Comparison of ENCODE assay signal across 1 cellular context in the genomic region with DNA sequence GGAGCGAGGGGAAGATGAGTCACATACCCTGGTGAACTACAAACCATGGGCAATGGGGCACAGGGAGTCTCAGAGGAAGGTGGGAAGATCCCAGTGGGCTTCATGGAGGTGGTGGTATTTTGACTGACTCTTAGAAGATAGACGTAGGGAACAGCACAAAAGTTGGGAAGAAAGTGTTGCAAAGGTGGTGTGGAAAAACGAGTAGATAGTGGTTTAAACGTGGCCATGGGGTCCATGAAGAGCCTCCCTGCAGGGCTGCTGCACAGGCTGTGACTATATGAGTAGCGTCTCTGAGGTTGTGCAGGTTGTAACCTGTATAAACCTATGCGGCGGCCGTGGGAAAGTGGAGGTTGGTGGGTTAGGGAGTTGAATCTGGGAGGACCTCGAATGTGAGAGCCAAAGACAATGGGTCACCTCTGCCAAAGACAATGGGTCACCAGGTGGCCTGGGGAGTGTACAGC.
TF ChIP-seq lines count a peak whose summit lies in the region.

No MANE protein-coding gene starts in this region.

TF ChIP-seq in GM23338, 12 proteins besides CTCF, POLR2A, EP300 and RAD21:
- TF ChIP-seq POLR2AphosphoS5 (IDR thresholded peaks at IDR 0.05; ENCODE audit: low read depth), result no peak
- no peak for TF ChIP-seq CREB1 (CRISPR knock-in tag; IDR thresholded peaks at IDR 0.05; ENCODE audit: low read depth)
- no peak for TF ChIP-seq EZH2 (IDR thresholded peaks at IDR 0.05; ENCODE audit: low read depth, unreplicated experiment)
- TF ChIP-seq REST (IDR thresholded peaks at IDR 0.05; ENCODE audit: unreplicated experiment), result no peak
- TF ChIP-seq STAT1 (IDR thresholded peaks at IDR 0.05; ENCODE audit: unreplicated experiment), result no peak
- no peak for TF ChIP-seq NANOG (IDR thresholded peaks at IDR 0.05; ENCODE audit: borderline replicate concordance)
- no peak for TF ChIP-seq JUNB (IDR thresholded peaks at IDR 0.05; ENCODE audit: unreplicated experiment)
- no peak for TF ChIP-seq ZNF331 (CRISPR knock-in tag; IDR thresholded peaks at IDR 0.05; ENCODE audit: low read depth)
- TF ChIP-seq, protein P1, sequence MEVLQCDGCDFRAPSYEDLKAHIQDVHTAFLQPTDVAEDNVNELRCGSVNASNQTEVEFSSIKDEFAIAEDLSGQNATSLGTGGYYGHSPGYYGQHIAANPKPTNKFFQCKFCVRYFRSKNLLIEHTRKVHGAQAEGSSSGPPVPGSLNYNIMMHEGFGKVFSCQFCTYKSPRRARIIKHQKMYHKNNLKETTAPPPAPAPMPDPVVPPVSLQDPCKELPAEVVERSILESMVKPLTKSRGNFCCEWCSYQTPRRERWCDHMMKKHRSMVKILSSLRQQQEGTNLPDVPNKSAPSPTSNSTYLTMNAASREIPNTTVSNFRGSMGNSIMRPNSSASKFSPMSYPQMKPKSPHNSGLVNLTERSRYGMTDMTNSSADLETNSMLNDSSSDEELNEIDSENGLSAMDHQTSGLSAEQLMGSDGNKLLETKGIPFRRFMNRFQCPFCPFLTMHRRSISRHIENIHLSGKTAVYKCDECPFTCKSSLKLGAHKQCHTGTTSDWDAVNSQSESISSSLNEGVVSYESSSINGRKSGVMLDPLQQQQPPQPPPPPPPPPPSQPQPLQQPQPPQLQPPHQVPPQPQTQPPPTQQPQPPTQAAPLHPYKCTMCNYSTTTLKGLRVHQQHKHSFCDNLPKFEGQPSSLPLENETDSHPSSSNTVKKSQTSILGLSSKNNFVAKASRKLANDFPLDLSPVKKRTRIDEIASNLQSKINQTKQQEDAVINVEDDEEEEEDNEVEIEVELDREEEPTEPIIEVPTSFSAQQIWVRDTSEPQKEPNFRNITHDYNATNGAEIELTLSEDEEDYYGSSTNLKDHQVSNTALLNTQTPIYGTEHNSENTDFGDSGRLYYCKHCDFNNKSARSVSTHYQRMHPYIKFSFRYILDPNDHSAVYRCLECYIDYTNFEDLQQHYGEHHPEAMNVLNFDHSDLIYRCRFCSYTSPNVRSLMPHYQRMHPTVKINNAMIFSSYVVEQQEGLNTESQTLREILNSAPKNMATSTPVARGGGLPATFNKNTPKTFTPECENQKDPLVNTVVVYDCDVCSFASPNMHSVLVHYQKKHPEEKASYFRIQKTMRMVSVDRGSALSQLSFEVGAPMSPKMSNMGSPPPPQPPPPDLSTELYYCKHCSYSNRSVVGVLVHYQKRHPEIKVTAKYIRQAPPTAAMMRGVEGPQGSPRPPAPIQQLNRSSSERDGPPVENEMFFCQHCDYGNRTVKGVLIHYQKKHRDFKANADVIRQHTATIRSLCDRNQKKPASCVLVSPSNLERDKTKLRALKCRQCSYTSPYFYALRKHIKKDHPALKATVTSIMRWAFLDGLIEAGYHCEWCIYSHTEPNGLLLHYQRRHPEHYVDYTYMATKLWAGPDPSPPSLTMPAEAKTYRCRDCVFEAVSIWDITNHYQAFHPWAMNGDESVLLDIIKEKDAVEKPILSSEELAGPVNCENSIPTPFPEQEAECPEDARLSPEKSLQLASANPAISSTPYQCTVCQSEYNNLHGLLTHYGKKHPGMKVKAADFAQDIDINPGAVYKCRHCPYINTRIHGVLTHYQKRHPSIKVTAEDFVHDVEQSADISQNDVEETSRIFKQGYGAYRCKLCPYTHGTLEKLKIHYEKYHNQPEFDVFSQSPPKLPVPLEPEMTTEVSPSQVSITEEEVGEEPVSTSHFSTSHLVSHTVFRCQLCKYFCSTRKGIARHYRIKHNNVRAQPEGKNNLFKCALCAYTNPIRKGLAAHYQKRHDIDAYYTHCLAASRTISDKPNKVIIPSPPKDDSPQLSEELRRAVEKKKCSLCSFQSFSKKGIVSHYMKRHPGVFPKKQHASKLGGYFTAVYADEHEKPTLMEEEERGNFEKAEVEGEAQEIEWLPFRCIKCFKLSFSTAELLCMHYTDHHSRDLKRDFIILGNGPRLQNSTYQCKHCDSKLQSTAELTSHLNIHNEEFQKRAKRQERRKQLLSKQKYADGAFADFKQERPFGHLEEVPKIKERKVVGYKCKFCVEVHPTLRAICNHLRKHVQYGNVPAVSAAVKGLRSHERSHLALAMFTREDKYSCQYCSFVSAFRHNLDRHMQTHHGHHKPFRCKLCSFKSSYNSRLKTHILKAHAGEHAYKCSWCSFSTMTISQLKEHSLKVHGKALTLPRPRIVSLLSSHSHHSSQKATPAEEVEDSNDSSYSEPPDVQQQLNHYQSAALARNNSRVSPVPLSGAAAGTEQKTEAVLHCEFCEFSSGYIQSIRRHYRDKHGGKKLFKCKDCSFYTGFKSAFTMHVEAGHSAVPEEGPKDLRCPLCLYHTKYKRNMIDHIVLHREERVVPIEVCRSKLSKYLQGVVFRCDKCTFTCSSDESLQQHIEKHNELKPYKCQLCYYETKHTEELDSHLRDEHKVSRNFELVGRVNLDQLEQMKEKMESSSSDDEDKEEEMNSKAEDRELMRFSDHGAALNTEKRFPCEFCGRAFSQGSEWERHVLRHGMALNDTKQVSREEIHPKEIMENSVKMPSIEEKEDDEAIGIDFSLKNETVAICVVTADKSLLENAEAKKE (CRISPR knock-in tag; IDR thresholded peaks at IDR 0.05), result no peak
- TF ChIP-seq, protein P2, sequence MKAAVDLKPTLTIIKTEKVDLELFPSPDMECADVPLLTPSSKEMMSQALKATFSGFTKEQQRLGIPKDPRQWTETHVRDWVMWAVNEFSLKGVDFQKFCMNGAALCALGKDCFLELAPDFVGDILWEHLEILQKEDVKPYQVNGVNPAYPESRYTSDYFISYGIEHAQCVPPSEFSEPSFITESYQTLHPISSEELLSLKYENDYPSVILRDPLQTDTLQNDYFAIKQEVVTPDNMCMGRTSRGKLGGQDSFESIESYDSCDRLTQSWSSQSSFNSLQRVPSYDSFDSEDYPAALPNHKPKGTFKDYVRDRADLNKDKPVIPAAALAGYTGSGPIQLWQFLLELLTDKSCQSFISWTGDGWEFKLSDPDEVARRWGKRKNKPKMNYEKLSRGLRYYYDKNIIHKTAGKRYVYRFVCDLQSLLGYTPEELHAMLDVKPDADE (IDR thresholded peaks at IDR 0.05), result no peak
- TF ChIP-seq ZNF114 (CRISPR knock-in tag; IDR thresholded peaks at IDR 0.05), result no peak
- no peak for TF ChIP-seq EZH2phosphoT487 (IDR thresholded peaks at IDR 0.05; ENCODE audit: unreplicated experiment)
